ENCODE assay signal across 13 cellular contexts in the genomic region with DNA sequence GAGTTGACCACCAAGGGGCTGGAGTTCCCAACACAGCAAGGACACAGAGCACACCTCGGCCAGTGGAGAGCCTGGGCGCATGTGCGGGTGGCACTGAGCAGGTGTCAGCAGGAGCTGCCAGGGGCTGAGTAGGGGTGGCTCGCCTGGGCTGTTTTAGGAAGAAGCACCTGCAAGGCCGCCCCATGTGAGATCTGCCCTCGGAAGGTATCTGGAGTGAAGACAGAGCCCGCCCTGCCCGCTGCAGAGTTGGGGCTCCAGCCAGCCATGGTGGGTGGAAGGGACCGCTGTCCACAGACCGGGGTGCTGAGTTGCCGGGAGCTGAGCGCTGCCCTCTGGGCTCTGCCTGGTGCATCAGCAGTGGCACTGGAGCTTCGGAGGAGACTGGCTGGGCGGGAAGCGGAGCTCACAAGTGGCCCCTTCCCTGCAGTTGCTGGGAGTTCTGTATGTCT. TPM values are rescaled to one million over a fixed set of nuclear protein-coding genes. Genes with fewer than 3 reads are reported as not detected.
DNase-seq lines count a peak whose midpoint lies in the region; ATAC-seq, FAIRE-seq and TF ChIP-seq lines count a peak whose summit lies in the region.
"Had no signal": no experiment of that assay in that cellular context is flagged by ENCODE, and none has a peak within 500 bp of the region (broad histone marks: within the 10 kb centered on the region; RNA-seq: fewer than 3 reads in every experiment).

No MANE protein-coding gene starts in this region.

- TF ChIP-seq CTCF in liver (IDR thresholded peaks at IDR 0.05; ENCODE audit: low read depth, low read length, missing input control): no peak

- H3K4me1 ChIP-seq in liver (ENCODE audit: control insufficient read depth in 4 of 4, insufficient read depth in 4 of 4, low read length in 3 of 4): no peaks in the 10 kb centered on the region

- no peak for FAIRE-seq in H54 (lab: Jason Lieb, UNC)
- FAIRE-seq: islet of Langerhans had no signal

- WGBS in liver: 92% methylated on average over 15 of the region's 15 CpGs

- TF ChIP-seq RAD21 in liver (IDR thresholded peaks at IDR 0.05): no peak

- no peaks in the 10 kb centered on the region for H3K9me3 ChIP-seq in liver (ENCODE audit: control insufficient read depth in 4 of 4, low read length in 3 of 4)

- no peaks in the 10 kb centered on the region for H3K27me3 ChIP-seq in liver (ENCODE audit: control insufficient read depth in 4 of 4, insufficient read depth in 4 of 4, low read length in 3 of 4)

- H3K9ac ChIP-seq in liver (ENCODE audit: low read depth in 1 of 2, low read length in 2 of 2): no peak overlapping the region

- no peak for TF ChIP-seq POLR2A in H54 (IDR thresholded peaks at IDR 0.05; ENCODE audit: low read depth, low read length)

- H3K4me3 ChIP-seq in liver (ENCODE audit: low read depth in 1 of 3, low read length in 3 of 3): no peak overlapping the region

- DNase-seq in AG20443 (ENCODE audit: low spot score) (peak; percentile 41), H54 (ENCODE audit: insufficient read length, low spot score) (peak; percentile 51), astrocyte of the hippocampus (ENCODE audit: low read depth, low spot score) (peak; percentile 54), AML-193 (lab: John Stamatoyannopoulos, UW) (no peak), DMS53 (lab: John Stamatoyannopoulos, UW) (no peak)
- DNase-seq: activated CD4-positive, CD25-positive, alpha-beta regulatory T cell; COR-L47; NCI-H2081; NK-92 treated with Interleukin-12 subunit alpha and Interleukin-12 subunit beta, amount 100 ng/mL, for 24 hours had no signal

- ATAC-seq in GM21526 (IDR thresholded peaks at IDR 0.05; ENCODE audit: low FRiP score, unreplicated experiment) (no peak), GM21423 (IDR thresholded peaks at IDR 0.05; ENCODE audit: unreplicated experiment) (no peak)

- H3K27ac ChIP-seq in liver (ENCODE audit: low read depth in 1 of 2, low read length in 2 of 2): no peak overlapping the region

- peaks cover under 1 to 62% (median 19%) of the 10 kb centered on the region in 4 donors for H3K36me3 ChIP-seq in liver (ENCODE audit: control insufficient read depth in 4 of 4, insufficient read depth in 3 of 4, low read depth in 1 of 4, low read length in 3 of 4)

TF ChIP-seq in liver, 16 proteins besides CTCF, POLR2A, EP300 and RAD21:
- no peak for TF ChIP-seq FOXA2 (IDR thresholded peaks at IDR 0.05)
- TF ChIP-seq, protein P1, sequence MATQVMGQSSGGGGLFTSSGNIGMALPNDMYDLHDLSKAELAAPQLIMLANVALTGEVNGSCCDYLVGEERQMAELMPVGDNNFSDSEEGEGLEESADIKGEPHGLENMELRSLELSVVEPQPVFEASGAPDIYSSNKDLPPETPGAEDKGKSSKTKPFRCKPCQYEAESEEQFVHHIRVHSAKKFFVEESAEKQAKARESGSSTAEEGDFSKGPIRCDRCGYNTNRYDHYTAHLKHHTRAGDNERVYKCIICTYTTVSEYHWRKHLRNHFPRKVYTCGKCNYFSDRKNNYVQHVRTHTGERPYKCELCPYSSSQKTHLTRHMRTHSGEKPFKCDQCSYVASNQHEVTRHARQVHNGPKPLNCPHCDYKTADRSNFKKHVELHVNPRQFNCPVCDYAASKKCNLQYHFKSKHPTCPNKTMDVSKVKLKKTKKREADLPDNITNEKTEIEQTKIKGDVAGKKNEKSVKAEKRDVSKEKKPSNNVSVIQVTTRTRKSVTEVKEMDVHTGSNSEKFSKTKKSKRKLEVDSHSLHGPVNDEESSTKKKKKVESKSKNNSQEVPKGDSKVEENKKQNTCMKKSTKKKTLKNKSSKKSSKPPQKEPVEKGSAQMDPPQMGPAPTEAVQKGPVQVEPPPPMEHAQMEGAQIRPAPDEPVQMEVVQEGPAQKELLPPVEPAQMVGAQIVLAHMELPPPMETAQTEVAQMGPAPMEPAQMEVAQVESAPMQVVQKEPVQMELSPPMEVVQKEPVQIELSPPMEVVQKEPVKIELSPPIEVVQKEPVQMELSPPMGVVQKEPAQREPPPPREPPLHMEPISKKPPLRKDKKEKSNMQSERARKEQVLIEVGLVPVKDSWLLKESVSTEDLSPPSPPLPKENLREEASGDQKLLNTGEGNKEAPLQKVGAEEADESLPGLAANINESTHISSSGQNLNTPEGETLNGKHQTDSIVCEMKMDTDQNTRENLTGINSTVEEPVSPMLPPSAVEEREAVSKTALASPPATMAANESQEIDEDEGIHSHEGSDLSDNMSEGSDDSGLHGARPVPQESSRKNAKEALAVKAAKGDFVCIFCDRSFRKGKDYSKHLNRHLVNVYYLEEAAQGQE (IDR thresholded peaks at IDR 0.05): peak; percentile 86
TF ChIP-seq in liver: peak in this region for 1.

RNA-seq across cellular contexts. Expression of a gene that starts 35.2 kb away (rescaled TPM):
- 10 to 100 TPM; 20.6 to 36.7 TPM for total RNA-seq in liver
- polyA plus RNA-seq in liver: 10 to 100 TPM; 13.3 to 20.0 TPM

Comparison
In these comparisons a context has a peak if more than half of its experiments do, and no peak if none do; other contexts are left out.
1. DNase-seq: peak in AG20443 (single experiment), H54 (single experiment) and astrocyte of the hippocampus (single experiment); none in AML-193 (0 of 2) and DMS53 (single experiment).